ENCODE assay signal across 1 cellular context in the genomic region with DNA sequence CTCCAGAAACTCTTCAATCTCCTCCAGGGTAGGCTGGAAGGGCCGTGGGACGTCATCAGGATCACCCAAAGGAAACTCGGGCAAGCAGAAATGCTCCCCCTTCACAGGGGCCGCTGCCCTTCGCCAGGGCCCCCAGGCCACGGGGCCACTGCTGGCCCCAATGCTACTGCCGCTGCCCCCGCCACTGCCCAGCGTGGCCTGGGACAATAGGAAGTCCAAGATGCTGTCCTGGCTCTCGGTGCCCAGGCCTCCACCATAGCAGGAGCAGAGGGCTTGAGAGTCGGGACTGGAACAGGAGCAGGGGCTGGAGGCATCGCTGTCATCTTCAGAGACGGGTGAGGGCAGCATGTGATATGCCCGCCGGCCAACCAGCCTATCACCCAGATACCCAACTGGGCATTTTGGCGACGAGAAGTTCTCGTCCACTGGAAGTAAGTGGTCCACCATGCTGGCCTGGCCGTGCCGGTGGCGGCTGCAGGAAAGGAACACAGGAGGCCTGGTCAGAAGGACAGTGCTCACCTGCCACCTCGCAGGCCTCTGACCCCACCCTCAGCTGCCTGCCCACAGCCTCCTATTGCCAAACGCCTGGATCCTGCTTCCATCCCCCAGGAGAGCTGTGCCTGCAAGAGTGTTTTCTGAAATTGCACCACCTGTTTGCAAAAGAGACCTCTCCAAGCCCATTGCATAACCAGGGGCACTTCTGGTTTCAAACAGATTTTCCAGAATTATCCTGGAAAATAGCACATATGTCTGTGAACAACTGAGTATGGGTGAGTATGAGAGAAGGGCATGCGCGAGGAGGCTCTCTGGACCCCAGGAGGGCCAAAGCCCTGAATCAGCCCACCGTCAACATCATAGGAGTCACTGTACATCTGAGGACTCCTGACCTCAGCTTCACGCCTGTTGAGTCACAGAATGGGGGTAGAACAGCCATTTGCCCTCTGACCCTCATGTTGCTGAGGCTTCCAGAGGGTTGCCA.
TF ChIP-seq lines count a peak whose summit lies in the region.

No MANE protein-coding gene starts in this region.

TF ChIP-seq in HepG2, 621 proteins besides CTCF, POLR2A, EP300 and RAD21 (continued from another document):
- TF ChIP-seq, protein P1, sequence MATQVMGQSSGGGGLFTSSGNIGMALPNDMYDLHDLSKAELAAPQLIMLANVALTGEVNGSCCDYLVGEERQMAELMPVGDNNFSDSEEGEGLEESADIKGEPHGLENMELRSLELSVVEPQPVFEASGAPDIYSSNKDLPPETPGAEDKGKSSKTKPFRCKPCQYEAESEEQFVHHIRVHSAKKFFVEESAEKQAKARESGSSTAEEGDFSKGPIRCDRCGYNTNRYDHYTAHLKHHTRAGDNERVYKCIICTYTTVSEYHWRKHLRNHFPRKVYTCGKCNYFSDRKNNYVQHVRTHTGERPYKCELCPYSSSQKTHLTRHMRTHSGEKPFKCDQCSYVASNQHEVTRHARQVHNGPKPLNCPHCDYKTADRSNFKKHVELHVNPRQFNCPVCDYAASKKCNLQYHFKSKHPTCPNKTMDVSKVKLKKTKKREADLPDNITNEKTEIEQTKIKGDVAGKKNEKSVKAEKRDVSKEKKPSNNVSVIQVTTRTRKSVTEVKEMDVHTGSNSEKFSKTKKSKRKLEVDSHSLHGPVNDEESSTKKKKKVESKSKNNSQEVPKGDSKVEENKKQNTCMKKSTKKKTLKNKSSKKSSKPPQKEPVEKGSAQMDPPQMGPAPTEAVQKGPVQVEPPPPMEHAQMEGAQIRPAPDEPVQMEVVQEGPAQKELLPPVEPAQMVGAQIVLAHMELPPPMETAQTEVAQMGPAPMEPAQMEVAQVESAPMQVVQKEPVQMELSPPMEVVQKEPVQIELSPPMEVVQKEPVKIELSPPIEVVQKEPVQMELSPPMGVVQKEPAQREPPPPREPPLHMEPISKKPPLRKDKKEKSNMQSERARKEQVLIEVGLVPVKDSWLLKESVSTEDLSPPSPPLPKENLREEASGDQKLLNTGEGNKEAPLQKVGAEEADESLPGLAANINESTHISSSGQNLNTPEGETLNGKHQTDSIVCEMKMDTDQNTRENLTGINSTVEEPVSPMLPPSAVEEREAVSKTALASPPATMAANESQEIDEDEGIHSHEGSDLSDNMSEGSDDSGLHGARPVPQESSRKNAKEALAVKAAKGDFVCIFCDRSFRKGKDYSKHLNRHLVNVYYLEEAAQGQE (IDR thresholded peaks at IDR 0.05; ENCODE audit: borderline replicate concordance in 1 of 2, low read depth in 1 of 2, low read length in 2 of 2), result no peak
- no peak for TF ChIP-seq PHF20 (CRISPR knock-in tag; IDR thresholded peaks at IDR 0.05)
- TF ChIP-seq SP2 (CRISPR knock-in tag; IDR thresholded peaks at IDR 0.05), result no peak
- TF ChIP-seq, protein P2, sequence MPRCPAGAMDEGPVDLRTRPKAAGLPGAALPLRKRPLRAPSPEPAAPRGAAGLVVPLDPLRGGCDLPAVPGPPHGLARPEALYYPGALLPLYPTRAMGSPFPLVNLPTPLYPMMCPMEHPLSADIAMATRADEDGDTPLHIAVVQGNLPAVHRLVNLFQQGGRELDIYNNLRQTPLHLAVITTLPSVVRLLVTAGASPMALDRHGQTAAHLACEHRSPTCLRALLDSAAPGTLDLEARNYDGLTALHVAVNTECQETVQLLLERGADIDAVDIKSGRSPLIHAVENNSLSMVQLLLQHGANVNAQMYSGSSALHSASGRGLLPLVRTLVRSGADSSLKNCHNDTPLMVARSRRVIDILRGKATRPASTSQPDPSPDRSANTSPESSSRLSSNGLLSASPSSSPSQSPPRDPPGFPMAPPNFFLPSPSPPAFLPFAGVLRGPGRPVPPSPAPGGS (CRISPR knock-in tag; IDR thresholded peaks at IDR 0.05), result no peak
- TF ChIP-seq NR2C2 (CRISPR knock-in tag; IDR thresholded peaks at IDR 0.05; ENCODE audit: borderline replicate concordance), result peak; percentile 88
- TF ChIP-seq ZNF160 (CRISPR knock-in tag; IDR thresholded peaks at IDR 0.05), result no peak
- TF ChIP-seq MED1 (CRISPR knock-in tag; IDR thresholded peaks at IDR 0.05), result 0 out of 2 replicates have a peak, but pooled peaks have one; percentile 25
- TF ChIP-seq EEA1 (CRISPR knock-in tag; IDR thresholded peaks at IDR 0.05; ENCODE audit: borderline replicate concordance), result no peak
- peak; percentile 68 for TF ChIP-seq SAP130 (CRISPR knock-in tag; IDR thresholded peaks at IDR 0.05; ENCODE audit: low read depth)
- 0 out of 2 replicates have a peak, but pooled peaks have one; percentile 14 for TF ChIP-seq ZMYM4 (CRISPR knock-in tag; IDR thresholded peaks at IDR 0.05)
- TF ChIP-seq, protein P3, sequence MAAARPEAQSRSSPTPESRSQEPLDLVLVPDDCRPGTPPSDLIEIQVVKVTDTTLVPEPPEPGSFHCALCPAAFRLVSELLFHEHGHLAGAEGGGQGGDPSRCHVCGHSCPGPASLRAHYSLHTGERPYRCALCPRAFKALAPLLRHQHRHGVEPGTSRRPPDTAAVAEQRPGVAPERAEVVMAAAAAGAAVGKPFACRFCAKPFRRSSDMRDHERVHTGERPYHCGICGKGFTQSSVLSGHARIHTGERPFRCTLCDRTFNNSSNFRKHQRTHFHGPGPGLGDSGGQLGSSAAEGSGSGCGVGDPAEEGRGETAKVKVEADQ (CRISPR knock-in tag; IDR thresholded peaks at IDR 0.05; ENCODE audit: borderline replicate concordance), result no peak
- TF ChIP-seq DNMT1 (CRISPR knock-in tag; IDR thresholded peaks at IDR 0.05), result no peak
- TF ChIP-seq ZNF562 (CRISPR knock-in tag; IDR thresholded peaks at IDR 0.05; ENCODE audit: borderline replicate concordance), result no peak
- TF ChIP-seq, protein P4, sequence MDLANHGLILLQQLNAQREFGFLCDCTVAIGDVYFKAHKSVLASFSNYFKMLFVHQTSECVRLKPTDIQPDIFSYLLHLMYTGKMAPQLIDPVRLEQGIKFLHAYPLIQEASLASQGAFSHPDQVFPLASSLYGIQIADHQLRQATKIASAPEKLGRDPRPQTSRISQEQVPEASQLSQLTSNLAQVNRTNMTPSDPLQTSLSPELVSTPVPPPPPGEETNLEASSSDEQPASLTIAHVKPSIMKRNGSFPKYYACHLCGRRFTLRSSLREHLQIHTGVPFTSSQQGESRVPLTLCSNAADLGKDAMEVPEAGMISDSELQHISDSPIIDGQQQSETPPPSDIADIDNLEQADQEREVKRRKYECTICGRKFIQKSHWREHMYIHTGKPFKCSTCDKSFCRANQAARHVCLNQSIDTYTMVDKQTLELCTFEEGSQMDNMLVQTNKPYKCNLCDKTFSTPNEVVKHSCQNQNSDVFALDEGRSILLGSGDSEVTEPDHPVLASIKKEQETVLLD (CRISPR knock-in tag; IDR thresholded peaks at IDR 0.05; ENCODE audit: low read depth), result no peak
- TF ChIP-seq, protein P5, sequence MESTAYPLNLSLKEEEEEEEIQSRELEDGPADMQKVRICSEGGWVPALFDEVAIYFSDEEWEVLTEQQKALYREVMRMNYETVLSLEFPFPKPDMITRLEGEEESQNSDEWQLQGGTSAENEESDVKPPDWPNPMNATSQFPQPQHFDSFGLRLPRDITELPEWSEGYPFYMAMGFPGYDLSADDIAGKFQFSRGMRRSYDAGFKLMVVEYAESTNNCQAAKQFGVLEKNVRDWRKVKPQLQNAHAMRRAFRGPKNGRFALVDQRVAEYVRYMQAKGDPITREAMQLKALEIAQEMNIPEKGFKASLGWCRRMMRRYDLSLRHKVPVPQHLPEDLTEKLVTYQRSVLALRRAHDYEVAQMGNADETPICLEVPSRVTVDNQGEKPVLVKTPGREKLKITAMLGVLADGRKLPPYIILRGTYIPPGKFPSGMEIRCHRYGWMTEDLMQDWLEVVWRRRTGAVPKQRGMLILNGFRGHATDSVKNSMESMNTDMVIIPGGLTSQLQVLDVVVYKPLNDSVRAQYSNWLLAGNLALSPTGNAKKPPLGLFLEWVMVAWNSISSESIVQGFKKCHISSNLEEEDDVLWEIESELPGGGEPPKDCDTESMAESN (CRISPR knock-in tag; conservative IDR thresholded peaks at IDR 0.05), result 0 out of 2 replicates have a peak, but pooled peaks have one; percentile 24
- TF ChIP-seq MAFK (conservative IDR thresholded peaks at IDR 0.05 in 1 of 2, IDR thresholded peaks at IDR 0.05 in 1 of 2; ENCODE audit: low read length in 2 of 2), result 0 out of 4 replicates have a peak, but pooled peaks have one; percentile 9 to 33
- TF ChIP-seq, protein P6, sequence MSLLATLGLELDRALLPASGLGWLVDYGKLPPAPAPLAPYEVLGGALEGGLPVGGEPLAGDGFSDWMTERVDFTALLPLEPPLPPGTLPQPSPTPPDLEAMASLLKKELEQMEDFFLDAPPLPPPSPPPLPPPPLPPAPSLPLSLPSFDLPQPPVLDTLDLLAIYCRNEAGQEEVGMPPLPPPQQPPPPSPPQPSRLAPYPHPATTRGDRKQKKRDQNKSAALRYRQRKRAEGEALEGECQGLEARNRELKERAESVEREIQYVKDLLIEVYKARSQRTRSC (CRISPR knock-in tag; IDR thresholded peaks at IDR 0.05; ENCODE audit: low read depth), result no peak
- peak; percentile 68 to 87 for TF ChIP-seq NR2F1 (CRISPR knock-in tag; IDR thresholded peaks at IDR 0.05)
- TF ChIP-seq FOSL2 (CRISPR knock-in tag; IDR thresholded peaks at IDR 0.05), result peak; percentile 84
- TF ChIP-seq ZNF430 (CRISPR knock-in tag; IDR thresholded peaks at IDR 0.05), result no peak
- TF ChIP-seq BRD4 (CRISPR knock-in tag; IDR thresholded peaks at IDR 0.05), result no peak
TF ChIP-seq in HepG2: peak in this region for 58.
